Comparison of ENCODE assay signal across 8 cellular contexts in the genomic region with DNA sequence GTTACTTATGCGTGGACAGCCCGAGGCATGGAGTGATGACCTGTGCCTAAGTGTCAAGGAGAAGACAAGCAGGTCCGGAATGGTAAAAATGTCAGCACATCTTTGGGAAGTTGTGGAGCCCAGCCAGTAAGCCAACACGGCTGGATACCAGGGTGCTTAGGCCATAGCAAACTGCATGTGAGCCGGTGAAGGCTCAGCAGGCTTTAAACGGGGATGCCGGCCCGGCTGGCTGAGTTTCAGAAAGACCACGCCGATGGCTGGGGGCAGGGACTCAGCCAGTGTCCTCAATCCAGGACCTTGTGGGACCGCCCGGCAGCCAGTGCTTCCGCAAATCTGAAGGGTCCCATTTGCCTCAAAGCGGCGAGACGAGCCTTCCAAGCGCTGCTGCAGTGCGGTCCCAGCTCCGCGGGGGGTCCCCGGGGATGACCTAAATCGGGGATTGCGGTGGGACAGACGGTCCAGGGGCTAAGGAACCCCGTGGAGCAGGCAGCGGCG.
DNase-seq lines count a peak whose midpoint lies in the region; ATAC-seq and TF ChIP-seq lines count a peak whose summit lies in the region.

No MANE protein-coding gene starts in this region.

- H3K4me3 ChIP-seq in iPS-18a (ENCODE audit: low read length) (peak overlapping the region; percentile 77), skin epidermis (peak overlapping the region; percentile 22 to 53 (median 48))

- peaks cover 4% of the 10 kb centered on the region for H3K4me1 Mint-ChIP-seq in activated naive CD8-positive, alpha-beta T cell treated with anti-CD3 and anti-CD28 coated beads, Interleukin-2, amount 50 U/mL, for 24 hours

- no peaks in the 10 kb centered on the region for H3K9me3 Mint-ChIP-seq in activated naive CD8-positive, alpha-beta T cell treated with anti-CD3 and anti-CD28 coated beads, Interleukin-2, amount 50 U/mL, for 24 hours

- no peak for TF ChIP-seq CTCF in GM20000 (IDR thresholded peaks at IDR 0.05; ENCODE audit: extremely low read depth, missing control alignments)

- no peak overlapping the region for H3K27ac Mint-ChIP-seq in activated naive CD8-positive, alpha-beta T cell treated with anti-CD3 and anti-CD28 coated beads, Interleukin-2, amount 50 U/mL, for 24 hours

- ATAC-seq in activated naive CD8-positive, alpha-beta T cell treated with anti-CD3 and anti-CD28 coated beads, Interleukin-2, amount 50 U/mL, for 24 hours, result no peak
- ATAC-seq in HG03139 (IDR thresholded peaks at IDR 0.05; ENCODE audit: unreplicated experiment) (no peak), HG03025 (IDR thresholded peaks at IDR 0.05; ENCODE audit: low FRiP score, unreplicated experiment) (no peak), HG03460 (IDR thresholded peaks at IDR 0.05; ENCODE audit: unreplicated experiment) (no peak)

- H3K36me3 ChIP-seq in iPS-18a (ENCODE audit: control insufficient read depth, low read depth, low read length), result no peaks in the 10 kb centered on the region

- DNase-seq in GM20000 (ENCODE audit: low spot score), result peak; percentile 26
- no peak for DNase-seq in activated naive CD8-positive, alpha-beta T cell treated with anti-CD3 and anti-CD28 coated beads, Interleukin-2, amount 50 U/mL, for 24 hours
- DNase-seq in HUDEP-2 (lab: John Stamatoyannopoulos, UW; ENCODE audit: unreplicated experiment in 76 of 76), result no peak

- H3K27me3 ChIP-seq in iPS-18a (ENCODE audit: control insufficient read depth, insufficient read depth, low read length), result peaks cover 32% of the 10 kb centered on the region

- no peaks in the 10 kb centered on the region for H3K36me3 Mint-ChIP-seq in activated naive CD8-positive, alpha-beta T cell treated with anti-CD3 and anti-CD28 coated beads, Interleukin-2, amount 50 U/mL, for 24 hours (ENCODE audit: low read depth)

- peak overlapping the region; percentile 71 for H3K4me3 Mint-ChIP-seq in activated naive CD8-positive, alpha-beta T cell treated with anti-CD3 and anti-CD28 coated beads, Interleukin-2, amount 50 U/mL, for 24 hours

- no peaks in the 10 kb centered on the region for H3K9me3 ChIP-seq in iPS-18a (ENCODE audit: control insufficient read depth, low read depth, low read length)

- no peaks in the 10 kb centered on the region for H3K4me1 ChIP-seq in iPS-18a (ENCODE audit: control insufficient read depth, low read depth, low read length)

- no peak overlapping the region for H3K27ac ChIP-seq in iPS-18a (ENCODE audit: low read length)
- peak overlapping the region in 12 of 21 experiments; percentile 48 to 88 (median 66) for H3K27ac ChIP-seq in skin epidermis

- H3K9ac ChIP-seq in iPS-18a (ENCODE audit: low read length), result peak overlapping the region; percentile 54

- peaks cover 55% of the 10 kb centered on the region for H3K27me3 Mint-ChIP-seq in activated naive CD8-positive, alpha-beta T cell treated with anti-CD3 and anti-CD28 coated beads, Interleukin-2, amount 50 U/mL, for 24 hours
